Comparison of ENCODE assay signal across 1 cellular context in the genomic region with DNA sequence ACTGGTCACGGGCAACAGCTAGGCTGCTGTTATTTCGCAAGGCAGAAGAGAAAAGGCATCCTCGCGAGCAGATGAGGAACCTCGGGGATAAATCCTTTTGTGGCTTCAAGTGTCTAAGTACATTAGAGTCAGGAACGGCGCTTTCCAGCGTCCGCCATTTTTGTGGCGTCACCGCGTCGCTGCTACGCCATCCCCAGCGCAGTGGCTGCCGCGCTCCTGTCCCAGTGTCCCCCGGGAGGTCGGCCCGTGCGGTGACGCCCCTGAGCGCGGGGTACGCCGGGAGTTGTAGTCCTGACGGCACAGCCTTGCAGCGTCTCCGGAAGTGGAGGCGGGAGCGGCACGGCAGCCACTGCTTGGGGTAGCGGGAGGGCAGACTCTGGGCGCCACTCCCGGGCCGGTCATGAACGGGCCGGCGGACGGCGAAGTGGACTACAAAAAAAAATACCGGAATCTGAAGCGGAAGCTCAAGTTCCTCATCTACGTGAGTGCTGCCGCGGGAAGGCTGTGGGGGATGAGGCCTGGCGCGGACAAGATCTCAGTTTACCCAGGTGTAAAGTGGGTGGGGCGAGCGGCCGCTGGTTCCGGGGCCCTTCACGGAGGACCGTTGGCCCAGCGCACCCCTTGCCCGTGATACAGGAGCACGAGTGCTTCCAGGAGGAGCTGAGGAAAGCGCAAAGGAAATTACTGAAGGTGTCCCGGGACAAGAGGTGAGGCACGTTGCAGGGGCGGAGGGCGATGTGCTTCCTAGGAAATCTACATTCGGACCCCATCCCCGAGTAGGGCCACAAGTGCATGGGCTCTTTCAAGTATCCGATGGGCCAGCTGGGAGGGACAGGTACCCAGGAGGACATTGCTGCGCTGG.
TF ChIP-seq lines count a peak whose summit lies in the region.

INO80E (plus strand) TSS at position 331 of the 862 bp plus-strand sequence; CDS start at position 401, 70 bp downstream.

TF ChIP-seq in HepG2, 621 proteins besides CTCF, POLR2A, EP300 and RAD21 (continued from another document and continues in another):
- no peak for TF ChIP-seq DZIP1 (CRISPR knock-in tag; IDR thresholded peaks at IDR 0.05)
- TF ChIP-seq, protein P1, sequence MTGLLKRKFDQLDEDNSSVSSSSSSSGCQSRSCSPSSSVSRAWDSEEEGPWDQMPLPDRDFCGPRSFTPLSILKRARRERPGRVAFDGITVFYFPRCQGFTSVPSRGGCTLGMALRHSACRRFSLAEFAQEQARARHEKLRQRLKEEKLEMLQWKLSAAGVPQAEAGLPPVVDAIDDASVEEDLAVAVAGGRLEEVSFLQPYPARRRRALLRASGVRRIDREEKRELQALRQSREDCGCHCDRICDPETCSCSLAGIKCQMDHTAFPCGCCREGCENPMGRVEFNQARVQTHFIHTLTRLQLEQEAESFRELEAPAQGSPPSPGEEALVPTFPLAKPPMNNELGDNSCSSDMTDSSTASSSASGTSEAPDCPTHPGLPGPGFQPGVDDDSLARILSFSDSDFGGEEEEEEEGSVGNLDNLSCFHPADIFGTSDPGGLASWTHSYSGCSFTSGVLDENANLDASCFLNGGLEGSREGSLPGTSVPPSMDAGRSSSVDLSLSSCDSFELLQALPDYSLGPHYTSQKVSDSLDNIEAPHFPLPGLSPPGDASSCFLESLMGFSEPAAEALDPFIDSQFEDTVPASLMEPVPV (CRISPR knock-in tag; IDR thresholded peaks at IDR 0.05), result peak; percentile 9; the same call in 1 of the 2 replicates
- TF ChIP-seq, protein P2, sequence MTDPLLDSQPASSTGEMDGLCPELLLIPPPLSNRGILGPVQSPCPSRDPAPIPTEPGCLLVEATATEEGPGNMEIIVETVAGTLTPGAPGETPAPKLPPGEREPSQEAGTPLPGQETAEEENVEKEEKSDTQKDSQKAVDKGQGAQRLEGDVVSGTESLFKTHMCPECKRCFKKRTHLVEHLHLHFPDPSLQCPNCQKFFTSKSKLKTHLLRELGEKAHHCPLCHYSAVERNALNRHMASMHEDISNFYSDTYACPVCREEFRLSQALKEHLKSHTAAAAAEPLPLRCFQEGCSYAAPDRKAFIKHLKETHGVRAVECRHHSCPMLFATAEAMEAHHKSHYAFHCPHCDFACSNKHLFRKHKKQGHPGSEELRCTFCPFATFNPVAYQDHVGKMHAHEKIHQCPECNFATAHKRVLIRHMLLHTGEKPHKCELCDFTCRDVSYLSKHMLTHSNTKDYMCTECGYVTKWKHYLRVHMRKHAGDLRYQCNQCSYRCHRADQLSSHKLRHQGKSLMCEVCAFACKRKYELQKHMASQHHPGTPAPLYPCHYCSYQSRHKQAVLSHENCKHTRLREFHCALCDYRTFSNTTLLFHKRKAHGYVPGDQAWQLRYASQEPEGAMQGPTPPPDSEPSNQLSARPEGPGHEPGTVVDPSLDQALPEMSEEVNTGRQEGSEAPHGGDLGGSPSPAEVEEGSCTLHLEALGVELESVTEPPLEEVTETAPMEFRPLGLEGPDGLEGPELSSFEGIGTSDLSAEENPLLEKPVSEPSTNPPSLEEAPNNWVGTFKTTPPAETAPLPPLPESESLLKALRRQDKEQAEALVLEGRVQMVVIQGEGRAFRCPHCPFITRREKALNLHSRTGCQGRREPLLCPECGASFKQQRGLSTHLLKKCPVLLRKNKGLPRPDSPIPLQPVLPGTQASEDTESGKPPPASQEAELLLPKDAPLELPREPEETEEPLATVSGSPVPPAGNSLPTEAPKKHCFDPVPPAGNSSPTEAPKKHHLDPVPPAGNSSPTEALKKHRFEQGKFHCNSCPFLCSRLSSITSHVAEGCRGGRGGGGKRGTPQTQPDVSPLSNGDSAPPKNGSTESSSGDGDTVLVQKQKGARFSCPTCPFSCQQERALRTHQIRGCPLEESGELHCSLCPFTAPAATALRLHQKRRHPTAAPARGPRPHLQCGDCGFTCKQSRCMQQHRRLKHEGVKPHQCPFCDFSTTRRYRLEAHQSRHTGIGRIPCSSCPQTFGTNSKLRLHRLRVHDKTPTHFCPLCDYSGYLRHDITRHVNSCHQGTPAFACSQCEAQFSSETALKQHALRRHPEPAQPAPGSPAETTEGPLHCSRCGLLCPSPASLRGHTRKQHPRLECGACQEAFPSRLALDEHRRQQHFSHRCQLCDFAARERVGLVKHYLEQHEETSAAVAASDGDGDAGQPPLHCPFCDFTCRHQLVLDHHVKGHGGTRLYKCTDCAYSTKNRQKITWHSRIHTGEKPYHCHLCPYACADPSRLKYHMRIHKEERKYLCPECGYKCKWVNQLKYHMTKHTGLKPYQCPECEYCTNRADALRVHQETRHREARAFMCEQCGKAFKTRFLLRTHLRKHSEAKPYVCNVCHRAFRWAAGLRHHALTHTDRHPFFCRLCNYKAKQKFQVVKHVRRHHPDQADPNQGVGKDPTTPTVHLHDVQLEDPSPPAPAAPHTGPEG (CRISPR knock-in tag; IDR thresholded peaks at IDR 0.05), result no peak; the same call in 1 of the 2 replicates
- TF ChIP-seq SMAD3 (CRISPR knock-in tag; IDR thresholded peaks at IDR 0.05), result 0 out of 2 replicates have a peak, but pooled peaks have one; percentile 71
- no peak; the same call in 1 of the 2 replicates for TF ChIP-seq HDAC1 (CRISPR knock-in tag; IDR thresholded peaks at IDR 0.05)
- peak; percentile 3; the same call in 1 of the 2 replicates for TF ChIP-seq ZBTB49 (CRISPR knock-in tag; IDR thresholded peaks at IDR 0.05; ENCODE audit: borderline replicate concordance)
- TF ChIP-seq REXO4 (CRISPR knock-in tag; IDR thresholded peaks at IDR 0.05; ENCODE audit: borderline replicate concordance), result no peak
- TF ChIP-seq SSRP1 (CRISPR knock-in tag; IDR thresholded peaks at IDR 0.05), result no peak
- TF ChIP-seq ZBTB2 (CRISPR knock-in tag; IDR thresholded peaks at IDR 0.05; ENCODE audit: low read depth), result peak; percentile 86
- no peak for TF ChIP-seq CEBPZ (IDR thresholded peaks at IDR 0.05; ENCODE audit: low read length)
- no peak for TF ChIP-seq ZNF367 (CRISPR knock-in tag; IDR thresholded peaks at IDR 0.05; ENCODE audit: borderline replicate concordance)
- TF ChIP-seq ZNF280B (CRISPR knock-in tag; IDR thresholded peaks at IDR 0.05; ENCODE audit: borderline replicate concordance), result 0 out of 2 replicates have a peak, but pooled peaks have one; percentile 58
- peak; percentile 100 for TF ChIP-seq ZNF501 (CRISPR knock-in tag; IDR thresholded peaks at IDR 0.05)
- TF ChIP-seq ISX (CRISPR knock-in tag; conservative IDR thresholded peaks at IDR 0.05), result no peak
- no peak for TF ChIP-seq ZSCAN12 (CRISPR knock-in tag; IDR thresholded peaks at IDR 0.05)
- TF ChIP-seq ZNF720 (CRISPR knock-in tag; IDR thresholded peaks at IDR 0.05), result no peak
- TF ChIP-seq ZNF709 (CRISPR knock-in tag; IDR thresholded peaks at IDR 0.05), result peak; percentile 93; the same call in 1 of the 2 replicates
- peak; percentile 86 for TF ChIP-seq SUZ12 (IDR thresholded peaks at IDR 0.05; ENCODE audit: low read depth, low read length)
- TF ChIP-seq ZNF879 (CRISPR knock-in tag; IDR thresholded peaks at IDR 0.05), result no peak
- no peak; the same call in 1 of the 2 replicates for TF ChIP-seq ZSCAN29 (CRISPR knock-in tag; conservative IDR thresholded peaks at IDR 0.05)
- TF ChIP-seq ZNF205 (CRISPR knock-in tag; IDR thresholded peaks at IDR 0.05), result peak; percentile 39; the same call in 1 of the 2 replicates
- peak; percentile 84 for TF ChIP-seq MYPOP (CRISPR knock-in tag; IDR thresholded peaks at IDR 0.05)
- peak; percentile 17; the same call in 1 of the 2 replicates for TF ChIP-seq ZNF33B (CRISPR knock-in tag; IDR thresholded peaks at IDR 0.05)
- peak; percentile 91; the same call in 1 of the 2 replicates for TF ChIP-seq ZNF788 (CRISPR knock-in tag; IDR thresholded peaks at IDR 0.05; ENCODE audit: borderline replicate concordance)
- peak; percentile 88 for TF ChIP-seq XRCC5 (optimal IDR thresholded peaks at IDR 0.05; ENCODE audit: low read length)
- peak; percentile 86 for TF ChIP-seq ZNF225 (CRISPR knock-in tag; IDR thresholded peaks at IDR 0.05)
- TF ChIP-seq RXRA (CRISPR knock-in tag; IDR thresholded peaks at IDR 0.05), result peak; percentile 82; the same call in 1 of the 2 replicates
- TF ChIP-seq IKZF5 (CRISPR knock-in tag; IDR thresholded peaks at IDR 0.05), result peak; percentile 96
